ENCODE assay signal across 1 cellular context in genomic region chr4:6308890-6309643, GRCh38.
TF ChIP-seq lines count a peak whose summit lies in the region.

No MANE protein-coding gene starts in this region.

TF ChIP-seq in HepG2, 621 proteins besides CTCF, POLR2A, EP300 and RAD21 (continued from another document and continues in another):
- TF ChIP-seq, protein P1, sequence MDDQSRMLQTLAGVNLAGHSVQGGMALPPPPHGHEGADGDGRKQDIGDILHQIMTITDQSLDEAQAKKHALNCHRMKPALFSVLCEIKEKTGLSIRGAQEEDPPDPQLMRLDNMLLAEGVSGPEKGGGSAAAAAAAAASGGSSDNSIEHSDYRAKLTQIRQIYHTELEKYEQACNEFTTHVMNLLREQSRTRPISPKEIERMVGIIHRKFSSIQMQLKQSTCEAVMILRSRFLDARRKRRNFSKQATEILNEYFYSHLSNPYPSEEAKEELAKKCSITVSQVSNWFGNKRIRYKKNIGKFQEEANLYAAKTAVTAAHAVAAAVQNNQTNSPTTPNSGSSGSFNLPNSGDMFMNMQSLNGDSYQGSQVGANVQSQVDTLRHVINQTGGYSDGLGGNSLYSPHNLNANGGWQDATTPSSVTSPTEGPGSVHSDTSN (CRISPR knock-in tag; IDR thresholded peaks at IDR 0.05; ENCODE audit: borderline replicate concordance) = no peak
- TF ChIP-seq TFDP2 (CRISPR knock-in tag; IDR thresholded peaks at IDR 0.05) (peak; percentile 88), ZNF841 (CRISPR knock-in tag; IDR thresholded peaks at IDR 0.05; ENCODE audit: borderline replicate concordance) (no peak; the same call in 1 of the 2 replicates), ZNF678 (CRISPR knock-in tag; IDR thresholded peaks at IDR 0.05) (no peak), CENPT (CRISPR knock-in tag; IDR thresholded peaks at IDR 0.05; ENCODE audit: low read depth) (no peak), ETV5 (CRISPR knock-in tag; IDR thresholded peaks at IDR 0.05; ENCODE audit: borderline replicate concordance) (peak; percentile 18; the same call in 1 of the 2 replicates), ZNF256 (CRISPR knock-in tag; conservative IDR thresholded peaks at IDR 0.05) (0 out of 2 replicates have a peak, but pooled peaks have one; percentile 79), ZBTB25 (CRISPR knock-in tag; IDR thresholded peaks at IDR 0.05) (no peak), ZNF513 (CRISPR knock-in tag; conservative IDR thresholded peaks at IDR 0.05) (no peak), ZNF17 (CRISPR knock-in tag; IDR thresholded peaks at IDR 0.05) (0 out of 2 replicates have a peak, but pooled peaks have one; percentile 78), YY1 (IDR thresholded peaks at IDR 0.05; ENCODE audit: insufficient read depth, insufficient replicate concordance, low read depth, low read length) (peak; percentile 39), CHD4 (IDR thresholded peaks at IDR 0.05; ENCODE audit: borderline replicate concordance, low read length) (no peak), LCORL (IDR thresholded peaks at IDR 0.05) (no peak), LCORL (CRISPR knock-in tag; IDR thresholded peaks at IDR 0.05) (peak; percentile 34; the same call in 1 of the 2 replicates), SUZ12 (IDR thresholded peaks at IDR 0.05; ENCODE audit: low read depth, low read length) (no peak), ZNF142 (CRISPR knock-in tag; IDR thresholded peaks at IDR 0.05) (peak; percentile 60), ZNF776 (CRISPR knock-in tag; IDR thresholded peaks at IDR 0.05) (0 out of 2 replicates have a peak, but pooled peaks have one; percentile 42), ZGPAT (CRISPR knock-in tag; IDR thresholded peaks at IDR 0.05) (peak; percentile 92), RFX1 (IDR thresholded peaks at IDR 0.05) (no peak), ZFY (CRISPR knock-in tag; IDR thresholded peaks at IDR 0.05) (peak; percentile 73; the same call in 1 of the 2 replicates), ZSCAN25 (CRISPR knock-in tag; IDR thresholded peaks at IDR 0.05) (peak; percentile 89), SATB2 (CRISPR knock-in tag; IDR thresholded peaks at IDR 0.05) (no peak), NFE2L1 (CRISPR knock-in tag; IDR thresholded peaks at IDR 0.05; ENCODE audit: borderline replicate concordance) (no peak; the same call in 1 of the 2 replicates), RXRB (CRISPR knock-in tag; IDR thresholded peaks at IDR 0.05; ENCODE audit: borderline replicate concordance) (peak; percentile 50; the same call in 1 of the 2 replicates), HNRNPK (IDR thresholded peaks at IDR 0.05; ENCODE audit: low read depth, low read length, poor library complexity, severe bottlenecking) (peak; percentile 77), SNAPC5 (CRISPR knock-in tag; IDR thresholded peaks at IDR 0.05; ENCODE audit: borderline replicate concordance) (0 out of 2 replicates have a peak, but pooled peaks have one; percentile 36), TBX3 (IDR thresholded peaks at IDR 0.05; ENCODE audit: borderline replicate concordance) (no peak), ZNF383 (CRISPR knock-in tag; IDR thresholded peaks at IDR 0.05; ENCODE audit: borderline replicate concordance) (no peak), ZBTB46 (CRISPR knock-in tag; IDR thresholded peaks at IDR 0.05; ENCODE audit: borderline replicate concordance) (no peak), ZFX (CRISPR knock-in tag; IDR thresholded peaks at IDR 0.05; ENCODE audit: low read depth) (peak; percentile 72), MEF2D (CRISPR knock-in tag; IDR thresholded peaks at IDR 0.05) (no peak), TOE1 (CRISPR knock-in tag; IDR thresholded peaks at IDR 0.05) (0 out of 2 replicates have a peak, but pooled peaks have one; percentile 30), HNF1B (CRISPR knock-in tag; IDR thresholded peaks at IDR 0.05) (no peak), ZBTB39 (CRISPR knock-in tag; IDR thresholded peaks at IDR 0.05) (no peak), KAT8 (CRISPR knock-in tag; IDR thresholded peaks at IDR 0.05) (peak; percentile 69), SAP130 (CRISPR knock-in tag; IDR thresholded peaks at IDR 0.05; ENCODE audit: low read depth) (peak; percentile 58), YEATS4 (CRISPR knock-in tag; IDR thresholded peaks at IDR 0.05; ENCODE audit: borderline replicate concordance) (peak; percentile 79; the same call in 1 of the 2 replicates)
- TF ChIP-seq, protein P2, sequence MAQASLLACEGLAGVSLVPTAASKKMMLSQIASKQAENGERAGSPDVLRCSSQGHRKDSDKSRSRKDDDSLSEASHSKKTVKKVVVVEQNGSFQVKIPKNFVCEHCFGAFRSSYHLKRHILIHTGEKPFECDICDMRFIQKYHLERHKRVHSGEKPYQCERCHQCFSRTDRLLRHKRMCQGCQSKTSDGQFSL (CRISPR knock-in tag; IDR thresholded peaks at IDR 0.05) = no peak
- TF ChIP-seq, protein P3, sequence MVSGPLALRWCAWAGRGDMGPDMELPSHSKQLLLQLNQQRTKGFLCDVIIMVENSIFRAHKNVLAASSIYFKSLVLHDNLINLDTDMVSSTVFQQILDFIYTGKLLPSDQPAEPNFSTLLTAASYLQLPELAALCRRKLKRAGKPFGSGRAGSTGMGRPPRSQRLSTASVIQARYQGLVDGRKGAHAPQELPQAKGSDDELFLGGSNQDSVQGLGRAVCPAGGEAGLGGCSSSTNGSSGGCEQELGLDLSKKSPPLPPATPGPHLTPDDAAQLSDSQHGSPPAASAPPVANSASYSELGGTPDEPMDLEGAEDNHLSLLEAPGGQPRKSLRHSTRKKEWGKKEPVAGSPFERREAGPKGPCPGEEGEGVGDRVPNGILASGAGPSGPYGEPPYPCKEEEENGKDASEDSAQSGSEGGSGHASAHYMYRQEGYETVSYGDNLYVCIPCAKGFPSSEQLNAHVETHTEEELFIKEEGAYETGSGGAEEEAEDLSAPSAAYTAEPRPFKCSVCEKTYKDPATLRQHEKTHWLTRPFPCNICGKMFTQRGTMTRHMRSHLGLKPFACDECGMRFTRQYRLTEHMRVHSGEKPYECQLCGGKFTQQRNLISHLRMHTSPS (CRISPR knock-in tag; IDR thresholded peaks at IDR 0.05; ENCODE audit: low read depth) = no peak
